Comparison of ENCODE assay signal across 5 cellular contexts in the genomic region with DNA sequence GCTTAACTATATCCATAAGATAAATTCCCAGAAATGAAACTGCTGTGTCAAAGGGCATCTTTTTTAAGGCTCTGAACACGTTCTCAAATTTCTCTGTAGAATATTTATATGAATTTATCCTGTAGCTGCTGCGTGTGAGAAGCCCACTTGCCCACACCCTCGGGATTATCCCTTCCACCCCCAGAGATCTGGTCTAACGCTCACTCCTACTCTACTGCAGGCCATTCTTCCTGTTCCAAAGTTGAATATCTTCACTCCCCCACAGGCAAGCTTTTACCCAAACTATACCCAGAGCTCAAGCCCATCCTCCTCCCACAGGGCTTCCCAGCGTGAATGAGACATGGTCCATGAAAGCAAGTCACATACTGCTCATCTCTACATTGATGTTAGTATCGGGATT.
"Had no signal": no experiment of that assay in that cellular context is flagged by ENCODE, and none has a peak within 500 bp of the region (broad histone marks: within the 10 kb centered on the region; RNA-seq: fewer than 3 reads in every experiment).

No MANE protein-coding gene starts in this region.

- H3K4me3 Mint-ChIP-seq: IgD-negative memory B cell had no signal

- H3K27ac ChIP-seq: HL-60, KMS-11 had no signal

- H3K4me3 ChIP-seq: K562 had no signal

- H3K9me3 Mint-ChIP-seq: IgD-negative memory B cell had no signal

- H3K27me3 Mint-ChIP-seq: IgD-negative memory B cell had no signal

- H3K27ac Mint-ChIP-seq: IgD-negative memory B cell had no signal

- ATAC-seq: HepG2, K562 had no signal
